ENCODE assay signal across 8 cellular contexts in genomic region chr2:38653715-38654494, GRCh38. TPM values are rescaled to one million over a fixed set of nuclear protein-coding genes. Genes with fewer than 3 reads are reported as not detected.
DNase-seq lines count a peak whose midpoint lies in the region; ATAC-seq and TF ChIP-seq lines count a peak whose summit lies in the region.

No MANE protein-coding gene starts in this region.

- H3F3A ChIP-seq in GM23338 (replicated peaks; ENCODE audit: low read depth) = no peaks in the 10 kb centered on the region

- no peaks in the 10 kb centered on the region for H3K4me1 ChIP-seq in GM23338 (ENCODE audit: insufficient read depth)

- TF ChIP-seq CTCF in GM23338 (conservative IDR thresholded peaks at IDR 0.05; ENCODE audit: low read depth in 2 of 2) (no peak), activated B cell treated with CpG ODN at 0.5 μM for 24 hours (IDR thresholded peaks at IDR 0.05) (no peak), chondrocyte (IDR thresholded peaks at IDR 0.05) (no peak)

- no peak overlapping the region for H3K27ac Mint-ChIP-seq in GM23338
- no peak overlapping the region for H3K27ac Mint-ChIP-seq in activated B cell treated with CpG ODN at 0.5 μM for 24 hours
- no peak overlapping the region for H3K27ac Mint-ChIP-seq in chondrocyte (ENCODE audit: unreplicated experiment)

- peak overlapping the region; percentile 63; the same call in 1 of the 2 replicates for H2AFZ ChIP-seq in GM23338

- H3K27me3 Mint-ChIP-seq in GM23338 (ENCODE audit: insufficient read depth, low read depth, poor library complexity) (peaks cover 3% of the 10 kb centered on the region), activated B cell treated with CpG ODN at 0.5 μM for 24 hours (peaks cover 7% of the 10 kb centered on the region), chondrocyte (ENCODE audit: low read depth) (no peaks in the 10 kb centered on the region)

- no peaks in the 10 kb centered on the region for H3K79me2 ChIP-seq in GM23338 (replicated peaks; ENCODE audit: insufficient read depth)

- POLR2A ChIA-PET in activated B cell treated with CpG ODN at 0.5 μM for 24 hours (lab: Charles Lee) = interaction anchor here (0.7 kb wide), 1 partner anchor 41 kb away, joined by 5 read pairs; no protein-coding TSS in a partner anchor

- intact Hi-C loops in activated B cell treated with CpG ODN at 0.5 μM for 24 hours (cut with micrococcal nuclease) = loop anchor here (5.0 kb wide), 1 partner anchor 52 kb away; the partner anchor contains the start of gene HNRNPLL

- H3K4me2 ChIP-seq in GM23338 = no peak overlapping the region

- DNase-seq in GM23338 (ENCODE audit: low spot score) = no peak
- no peak for DNase-seq in activated B cell treated with CpG ODN at 0.5 μM for 24 hours
- peak; percentile 60 for DNase-seq in chondrocyte (ENCODE audit: low spot score)
- peak in 2 of 3 donors; percentile 55 to 72 for DNase-seq in stimulated activated CD4-positive, alpha-beta T cell treated with anti-CD3 and anti-CD28 coated beads, TNF-alpha, amount 100 ng/mL, for 48 hours (ENCODE audit: low read depth in 3 of 3)
- DNase-seq in NCI-H446 treated with DMSO at 0.1 percent for 48 hours (lab: John Stamatoyannopoulos, UW) = no peak
- DNase-seq in GM19240 (ENCODE audit: insufficient read length, low spot score) = no peak
- no peak for DNase-seq in retina
- DNase-seq in superior temporal gyrus (ENCODE audit: extremely low spot score) = no peak

- no peak overlapping the region for H3K27ac ChIP-seq in GM23338 (ENCODE audit: low read depth)

- H3K9me2 ChIP-seq in GM23338 (ENCODE audit: insufficient read depth) = 0 out of 2 replicates have a peak, but pooled peaks cover 6% of the 10 kb centered on the region

- ATAC-seq in GM23338 = no peak
- peak; percentile 42 for ATAC-seq in activated B cell treated with CpG ODN at 0.5 μM for 24 hours (ENCODE audit: low read depth)

- H3K4me1 Mint-ChIP-seq in GM23338 (no peaks in the 10 kb centered on the region), activated B cell treated with CpG ODN at 0.5 μM for 24 hours (peaks cover 13% of the 10 kb centered on the region), chondrocyte (ENCODE audit: low read depth) (no peaks in the 10 kb centered on the region)

- H3K9me3 Mint-ChIP-seq in GM23338 = no peaks in the 10 kb centered on the region
- no peaks in the 10 kb centered on the region for H3K9me3 Mint-ChIP-seq in activated B cell treated with CpG ODN at 0.5 μM for 24 hours
- H3K9me3 Mint-ChIP-seq in chondrocyte (ENCODE audit: low read depth) = peaks cover 2% of the 10 kb centered on the region

- no peak overlapping the region for H3K4me3 ChIP-seq in GM23338

- CTCF ChIA-PET in activated B cell treated with CpG ODN at 0.5 μM for 24 hours (lab: Charles Lee) = interaction anchor here (2.6 kb wide), 1 partner anchor 72 kb away, joined by 8 read pairs; no protein-coding TSS in a partner anchor

- H3K36me3 Mint-ChIP-seq in GM23338 (ENCODE audit: low read depth) (no peaks in the 10 kb centered on the region), activated B cell treated with CpG ODN at 0.5 μM for 24 hours (ENCODE audit: low read depth) (no peaks in the 10 kb centered on the region), chondrocyte (ENCODE audit: low read depth) (no peaks in the 10 kb centered on the region)

- H4K20me1 ChIP-seq in GM23338 (replicated peaks; ENCODE audit: insufficient read depth) = no peaks in the 10 kb centered on the region

- H3K36me3 ChIP-seq in GM23338 (ENCODE audit: insufficient read depth) = no peaks in the 10 kb centered on the region

- H3K4me3 Mint-ChIP-seq in GM23338 (no peak overlapping the region), activated B cell treated with CpG ODN at 0.5 μM for 24 hours (no peak overlapping the region), chondrocyte (ENCODE audit: unreplicated experiment) (no peak overlapping the region)

- H3K27me3 ChIP-seq in GM23338 (ENCODE audit: insufficient read depth) = no peaks in the 10 kb centered on the region

TF ChIP-seq in GM23338, 12 proteins besides CTCF, POLR2A, EP300 and RAD21:
- TF ChIP-seq ZNF462 (CRISPR knock-in tag; IDR thresholded peaks at IDR 0.05) = no peak

RNA-seq across cellular contexts. Expression of gene GALM, which starts 12.0 kb away (rescaled TPM):
- total RNA-seq in GM23338 (2014; rRNA removed; shearing (Covaris generic)) = 14.9 and 21.6 TPM in 2 replicates
- 9.3 and 9.6 TPM in 2 replicates for polyA plus RNA-seq in GM23338 (2016; fragmentation: Nextera tagmentation; extraction: Ambion mirVana)
- total RNA-seq in activated B cell treated with CpG ODN at 0.5 μM for 24 hours = 3.5 and 5.4 TPM in 2 replicates
- total RNA-seq in chondrocyte = 4.7 to 6.5 TPM (median 4.8 TPM) in 3 replicates

RNA-seq across cellular contexts. Expression of gene HNRNPLL, which starts 51.2 kb away (rescaled TPM):
- total RNA-seq in GM23338 (2014; rRNA removed; shearing (Covaris generic)) = 53.4 and 61.9 TPM in 2 replicates
- polyA plus RNA-seq in GM23338 (2016; fragmentation: Nextera tagmentation; extraction: Ambion mirVana) = 42.2 and 42.5 TPM in 2 replicates
- total RNA-seq in activated B cell treated with CpG ODN at 0.5 μM for 24 hours (8.6 and 8.8 TPM in 2 replicates), chondrocyte (41.8 to 55.7 TPM (median 45.2 TPM) in 3 replicates)

Comparison
In these comparisons a context has a peak if more than half of its experiments do, and no peak if none do; other contexts are left out.
1. DNase-seq: peak in chondrocyte (single experiment) and stimulated activated CD4-positive, alpha-beta T cell treated with anti-CD3 and anti-CD28 coated beads, TNF-alpha, amount 100 ng/mL, for 48 hours (2 of 3); none in GM23338 (single experiment), activated B cell treated with CpG ODN at 0.5 μM for 24 hours (single experiment), NCI-H446 treated with DMSO at 0.1 percent for 48 hours (single experiment), GM19240 (single experiment), retina (single experiment) and superior temporal gyrus (single experiment).